ENCODE assay signal across 1 cellular context in the genomic region with DNA sequence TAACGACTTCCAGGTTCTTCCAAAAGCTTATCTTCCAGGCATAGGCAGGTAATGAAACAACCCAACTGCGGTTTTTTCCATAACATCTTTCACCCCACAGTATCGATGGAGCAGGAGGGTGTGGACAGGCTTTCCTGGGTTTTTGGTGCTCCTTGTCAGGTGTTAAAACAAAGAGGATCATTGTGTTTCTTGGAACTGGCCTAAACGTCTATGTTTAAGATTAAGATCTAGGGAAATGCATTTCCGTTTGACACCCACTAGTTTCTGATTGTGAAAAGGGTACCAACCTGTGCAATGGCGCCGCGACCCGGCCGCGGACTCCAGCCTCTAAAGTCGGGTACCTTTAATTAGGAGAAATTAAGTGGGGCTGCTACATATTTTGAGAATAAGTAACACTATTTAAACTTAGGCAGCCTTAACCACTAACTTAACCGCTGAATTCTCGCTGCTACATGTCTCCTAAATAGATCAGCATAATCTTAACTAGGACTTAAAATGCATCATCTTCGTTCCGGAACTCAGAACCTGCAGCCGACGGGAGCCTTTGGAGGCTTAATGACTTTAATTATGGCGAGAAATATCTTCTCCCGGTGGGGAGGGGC.
TF ChIP-seq lines count a peak whose summit lies in the region.

No MANE protein-coding gene starts in this region.

TF ChIP-seq in GM23338, 12 proteins besides CTCF, POLR2A, EP300 and RAD21 (continued from another document):
- TF ChIP-seq, protein P1, sequence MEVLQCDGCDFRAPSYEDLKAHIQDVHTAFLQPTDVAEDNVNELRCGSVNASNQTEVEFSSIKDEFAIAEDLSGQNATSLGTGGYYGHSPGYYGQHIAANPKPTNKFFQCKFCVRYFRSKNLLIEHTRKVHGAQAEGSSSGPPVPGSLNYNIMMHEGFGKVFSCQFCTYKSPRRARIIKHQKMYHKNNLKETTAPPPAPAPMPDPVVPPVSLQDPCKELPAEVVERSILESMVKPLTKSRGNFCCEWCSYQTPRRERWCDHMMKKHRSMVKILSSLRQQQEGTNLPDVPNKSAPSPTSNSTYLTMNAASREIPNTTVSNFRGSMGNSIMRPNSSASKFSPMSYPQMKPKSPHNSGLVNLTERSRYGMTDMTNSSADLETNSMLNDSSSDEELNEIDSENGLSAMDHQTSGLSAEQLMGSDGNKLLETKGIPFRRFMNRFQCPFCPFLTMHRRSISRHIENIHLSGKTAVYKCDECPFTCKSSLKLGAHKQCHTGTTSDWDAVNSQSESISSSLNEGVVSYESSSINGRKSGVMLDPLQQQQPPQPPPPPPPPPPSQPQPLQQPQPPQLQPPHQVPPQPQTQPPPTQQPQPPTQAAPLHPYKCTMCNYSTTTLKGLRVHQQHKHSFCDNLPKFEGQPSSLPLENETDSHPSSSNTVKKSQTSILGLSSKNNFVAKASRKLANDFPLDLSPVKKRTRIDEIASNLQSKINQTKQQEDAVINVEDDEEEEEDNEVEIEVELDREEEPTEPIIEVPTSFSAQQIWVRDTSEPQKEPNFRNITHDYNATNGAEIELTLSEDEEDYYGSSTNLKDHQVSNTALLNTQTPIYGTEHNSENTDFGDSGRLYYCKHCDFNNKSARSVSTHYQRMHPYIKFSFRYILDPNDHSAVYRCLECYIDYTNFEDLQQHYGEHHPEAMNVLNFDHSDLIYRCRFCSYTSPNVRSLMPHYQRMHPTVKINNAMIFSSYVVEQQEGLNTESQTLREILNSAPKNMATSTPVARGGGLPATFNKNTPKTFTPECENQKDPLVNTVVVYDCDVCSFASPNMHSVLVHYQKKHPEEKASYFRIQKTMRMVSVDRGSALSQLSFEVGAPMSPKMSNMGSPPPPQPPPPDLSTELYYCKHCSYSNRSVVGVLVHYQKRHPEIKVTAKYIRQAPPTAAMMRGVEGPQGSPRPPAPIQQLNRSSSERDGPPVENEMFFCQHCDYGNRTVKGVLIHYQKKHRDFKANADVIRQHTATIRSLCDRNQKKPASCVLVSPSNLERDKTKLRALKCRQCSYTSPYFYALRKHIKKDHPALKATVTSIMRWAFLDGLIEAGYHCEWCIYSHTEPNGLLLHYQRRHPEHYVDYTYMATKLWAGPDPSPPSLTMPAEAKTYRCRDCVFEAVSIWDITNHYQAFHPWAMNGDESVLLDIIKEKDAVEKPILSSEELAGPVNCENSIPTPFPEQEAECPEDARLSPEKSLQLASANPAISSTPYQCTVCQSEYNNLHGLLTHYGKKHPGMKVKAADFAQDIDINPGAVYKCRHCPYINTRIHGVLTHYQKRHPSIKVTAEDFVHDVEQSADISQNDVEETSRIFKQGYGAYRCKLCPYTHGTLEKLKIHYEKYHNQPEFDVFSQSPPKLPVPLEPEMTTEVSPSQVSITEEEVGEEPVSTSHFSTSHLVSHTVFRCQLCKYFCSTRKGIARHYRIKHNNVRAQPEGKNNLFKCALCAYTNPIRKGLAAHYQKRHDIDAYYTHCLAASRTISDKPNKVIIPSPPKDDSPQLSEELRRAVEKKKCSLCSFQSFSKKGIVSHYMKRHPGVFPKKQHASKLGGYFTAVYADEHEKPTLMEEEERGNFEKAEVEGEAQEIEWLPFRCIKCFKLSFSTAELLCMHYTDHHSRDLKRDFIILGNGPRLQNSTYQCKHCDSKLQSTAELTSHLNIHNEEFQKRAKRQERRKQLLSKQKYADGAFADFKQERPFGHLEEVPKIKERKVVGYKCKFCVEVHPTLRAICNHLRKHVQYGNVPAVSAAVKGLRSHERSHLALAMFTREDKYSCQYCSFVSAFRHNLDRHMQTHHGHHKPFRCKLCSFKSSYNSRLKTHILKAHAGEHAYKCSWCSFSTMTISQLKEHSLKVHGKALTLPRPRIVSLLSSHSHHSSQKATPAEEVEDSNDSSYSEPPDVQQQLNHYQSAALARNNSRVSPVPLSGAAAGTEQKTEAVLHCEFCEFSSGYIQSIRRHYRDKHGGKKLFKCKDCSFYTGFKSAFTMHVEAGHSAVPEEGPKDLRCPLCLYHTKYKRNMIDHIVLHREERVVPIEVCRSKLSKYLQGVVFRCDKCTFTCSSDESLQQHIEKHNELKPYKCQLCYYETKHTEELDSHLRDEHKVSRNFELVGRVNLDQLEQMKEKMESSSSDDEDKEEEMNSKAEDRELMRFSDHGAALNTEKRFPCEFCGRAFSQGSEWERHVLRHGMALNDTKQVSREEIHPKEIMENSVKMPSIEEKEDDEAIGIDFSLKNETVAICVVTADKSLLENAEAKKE (CRISPR knock-in tag; IDR thresholded peaks at IDR 0.05), result no peak
- no peak for TF ChIP-seq EZH2 (IDR thresholded peaks at IDR 0.05; ENCODE audit: low read depth, unreplicated experiment)
- TF ChIP-seq EZH2phosphoT487 (IDR thresholded peaks at IDR 0.05; ENCODE audit: unreplicated experiment), result no peak
